In the genomic region with DNA sequence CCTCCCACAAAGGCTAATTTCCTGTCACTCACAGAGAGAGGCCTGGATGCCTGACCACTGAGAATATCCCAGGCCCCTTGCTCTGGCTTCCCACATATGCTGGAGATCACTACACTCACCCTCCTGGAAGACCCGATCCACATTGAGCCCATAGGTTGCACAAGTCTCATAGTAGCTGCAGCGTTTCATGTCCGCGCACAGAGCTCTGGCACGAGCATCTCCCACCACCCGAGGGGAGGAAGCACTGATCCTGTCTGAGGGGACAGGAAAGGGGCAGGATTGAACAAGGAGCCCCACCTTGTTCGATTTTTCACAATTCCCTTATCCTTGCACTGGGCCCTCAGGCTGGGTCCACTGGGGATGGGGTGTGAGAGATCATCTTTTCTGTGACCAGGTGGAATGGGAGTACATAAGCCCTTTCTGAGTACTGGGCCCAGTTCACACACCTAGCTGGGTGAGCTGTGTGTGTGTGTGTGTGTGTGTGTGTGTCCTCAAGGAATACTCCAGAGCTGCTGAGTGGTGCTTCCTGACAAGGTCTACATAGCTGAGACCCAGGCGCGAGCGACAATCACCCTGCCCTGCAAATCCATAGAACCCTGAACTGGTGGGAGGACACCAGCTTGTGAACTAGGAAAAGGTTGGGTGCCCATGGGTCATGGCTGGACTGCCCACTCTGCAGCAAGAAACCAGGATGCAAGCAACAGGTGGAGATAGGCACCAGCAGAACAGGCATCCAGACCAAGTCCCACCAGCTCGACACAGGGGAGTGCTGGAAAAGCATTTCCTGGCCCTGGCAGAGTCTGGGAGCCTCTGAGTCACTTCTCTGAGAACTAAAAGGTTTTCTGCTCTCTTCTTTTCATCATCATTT, we compare ENCODE assay signal across 16 cellular contexts. TPM values are rescaled to one million over a fixed set of nuclear protein-coding genes. Genes with fewer than 3 reads are reported as not detected.
DNase-seq lines count a peak whose midpoint lies in the region; ATAC-seq and TF ChIP-seq lines count a peak whose summit lies in the region.
"Had no signal": no experiment of that assay in that cellular context is flagged by ENCODE, and none has a peak within 500 bp of the region (broad histone marks: within the 10 kb centered on the region; RNA-seq: fewer than 3 reads in every experiment).

No MANE protein-coding gene starts in this region.

- peaks cover 29% of the 10 kb centered on the region for H3K36me3 Mint-ChIP-seq in activated CD8-positive, alpha-beta T cell treated with anti-CD3 and anti-CD28 coated beads for 36 hours (ENCODE audit: low read depth)
- H3K36me3 Mint-ChIP-seq in activated CD8-positive, alpha-beta T cell treated with anti-CD3 and anti-CD28 coated beads, Interleukin-2, amount 10 ng/mL, durations not matched to agents 7 days and 5 days (ENCODE audit: low read depth): peaks cover 69% of the 10 kb centered on the region
- H3K36me3 Mint-ChIP-seq in CD14-positive monocyte: peaks cover 64 to 73% of the 10 kb centered on the region in 2 donors
- peaks cover 14% of the 10 kb centered on the region for H3K36me3 Mint-ChIP-seq in T-helper 17 cell (ENCODE audit: low read depth)
- peaks cover 21% of the 10 kb centered on the region for H3K36me3 Mint-ChIP-seq in glutamatergic neuron (ENCODE audit: unreplicated experiment)

- H3K9me3 Mint-ChIP-seq in activated CD8-positive, alpha-beta T cell treated with anti-CD3 and anti-CD28 coated beads for 36 hours: no peaks in the 10 kb centered on the region
- no peaks in the 10 kb centered on the region for H3K9me3 Mint-ChIP-seq in activated CD8-positive, alpha-beta T cell treated with anti-CD3 and anti-CD28 coated beads, Interleukin-2, amount 10 ng/mL, durations not matched to agents 7 days and 5 days (ENCODE audit: insufficient read depth)
- peaks cover 0 to 2% (median 0%) of the 10 kb centered on the region in 7 donors for H3K9me3 Mint-ChIP-seq in CD14-positive monocyte
- peaks cover 13% of the 10 kb centered on the region for H3K9me3 Mint-ChIP-seq in glutamatergic neuron (ENCODE audit: unreplicated experiment)

- no peak overlapping the region for H3K4me3 Mint-ChIP-seq in activated CD8-positive, alpha-beta T cell treated with anti-CD3 and anti-CD28 coated beads for 36 hours
- H3K4me3 Mint-ChIP-seq in activated CD8-positive, alpha-beta T cell treated with anti-CD3 and anti-CD28 coated beads, Interleukin-2, amount 10 ng/mL, durations not matched to agents 7 days and 5 days: no peak overlapping the region
- no peak overlapping the region for H3K4me3 Mint-ChIP-seq in CD14-positive monocyte
- peak overlapping the region; percentile 33 for H3K4me3 Mint-ChIP-seq in T-helper 17 cell
- no peak overlapping the region for H3K4me3 Mint-ChIP-seq in glutamatergic neuron (ENCODE audit: unreplicated experiment)

- H3K27ac Mint-ChIP-seq in activated CD8-positive, alpha-beta T cell treated with anti-CD3 and anti-CD28 coated beads for 36 hours: peak overlapping the region; percentile 5
- no peak overlapping the region for H3K27ac Mint-ChIP-seq in activated CD8-positive, alpha-beta T cell treated with anti-CD3 and anti-CD28 coated beads, Interleukin-2, amount 10 ng/mL, durations not matched to agents 7 days and 5 days
- H3K27ac Mint-ChIP-seq in CD14-positive monocyte (peak overlapping the region in 3 of 7 donors; percentile 21 to 42 (median 21)), T-helper 17 cell (peak overlapping the region; percentile 78), glutamatergic neuron (ENCODE audit: unreplicated experiment) (no peak overlapping the region)

- no peaks in the 10 kb centered on the region for H3K27me3 Mint-ChIP-seq in activated CD8-positive, alpha-beta T cell treated with anti-CD3 and anti-CD28 coated beads for 36 hours
- H3K27me3 Mint-ChIP-seq in activated CD8-positive, alpha-beta T cell treated with anti-CD3 and anti-CD28 coated beads, Interleukin-2, amount 10 ng/mL, durations not matched to agents 7 days and 5 days (ENCODE audit: low read depth): no peaks in the 10 kb centered on the region
- H3K27me3 Mint-ChIP-seq in CD14-positive monocyte (ENCODE audit: low read depth in 3 of 3) (peaks cover 0 to 1% (median 0%) of the 10 kb centered on the region in 3 donors), T-helper 17 cell (no peaks in the 10 kb centered on the region), glutamatergic neuron (ENCODE audit: unreplicated experiment) (peaks cover 36% of the 10 kb centered on the region)

- TF ChIP-seq CTCF in activated CD8-positive, alpha-beta T cell treated with anti-CD3 and anti-CD28 coated beads for 36 hours (IDR thresholded peaks at IDR 0.05): no peak
- TF ChIP-seq CTCF in CD14-positive monocyte (IDR thresholded peaks at IDR 0.05) (no peak), glutamatergic neuron (IDR thresholded peaks at IDR 0.05; ENCODE audit: partially characterized antibody, unreplicated experiment) (no peak), RWPE1 (conservative IDR thresholded peaks at IDR 0.05; ENCODE audit: low read depth) (no peak)

- POLR2A ChIA-PET in activated CD8-positive, alpha-beta T cell treated with anti-CD3 and anti-CD28 coated beads for 36 hours (lab: Charles Lee): interaction anchor here (1.0 to 1.4 kb wide), 3 partner anchors 9 to 12 kb away, joined by 3 to 6 read pairs (median 3); partner anchors contain the start of gene TSPAN31
- POLR2A ChIA-PET in activated CD8-positive, alpha-beta T cell treated with anti-CD3 and anti-CD28 coated beads, Interleukin-2, amount 10 ng/mL, durations not matched to agents 7 days and 5 days (lab: Charles Lee): interaction anchor here (1.7 to 2.0 kb wide), 2 partner anchors 10 to 16 kb away, joined by 4 to 5 read pairs; no protein-coding TSS in a partner anchor
- POLR2A ChIA-PET in RWPE1 (lab: Yijun Ruan, JAX; ENCODE audit: low non-redundant PET): no interaction called here

- CTCF ChIA-PET in activated CD8-positive, alpha-beta T cell treated with anti-CD3 and anti-CD28 coated beads for 36 hours (lab: Charles Lee): interaction anchor here (0.7 to 2.8 kb wide), 6 partner anchors 9 to 149 kb away, joined by 3 to 8 read pairs (median 3); no protein-coding TSS in a partner anchor
- CTCF ChIA-PET in activated CD8-positive, alpha-beta T cell treated with anti-CD3 and anti-CD28 coated beads, Interleukin-2, amount 10 ng/mL, durations not matched to agents 7 days and 5 days (lab: Charles Lee): interaction anchor here (0.6 kb wide), 1 partner anchor 281 kb away, joined by 3 read pairs; no protein-coding TSS in a partner anchor
- CTCF ChIA-PET in RWPE1 (lab: Yijun Ruan, JAX): interaction anchor here (0.7 kb wide), 1 partner anchor 23 kb away, joined by 3 read pairs; no protein-coding TSS in a partner anchor

- H3K4me1 Mint-ChIP-seq in activated CD8-positive, alpha-beta T cell treated with anti-CD3 and anti-CD28 coated beads for 36 hours (ENCODE audit: low read depth): peaks cover 7% of the 10 kb centered on the region
- H3K4me1 Mint-ChIP-seq in activated CD8-positive, alpha-beta T cell treated with anti-CD3 and anti-CD28 coated beads, Interleukin-2, amount 10 ng/mL, durations not matched to agents 7 days and 5 days (ENCODE audit: low read depth): peaks cover 8% of the 10 kb centered on the region
- H3K4me1 Mint-ChIP-seq in CD14-positive monocyte (no peaks in the 10 kb centered on the region), T-helper 17 cell (peaks cover 25% of the 10 kb centered on the region), glutamatergic neuron (ENCODE audit: low read depth, unreplicated experiment) (peaks cover 19% of the 10 kb centered on the region)

- no peak for ATAC-seq in activated CD8-positive, alpha-beta T cell treated with anti-CD3 and anti-CD28 coated beads for 36 hours
- no peak for ATAC-seq in activated CD8-positive, alpha-beta T cell treated with anti-CD3 and anti-CD28 coated beads, Interleukin-2, amount 10 ng/mL, durations not matched to agents 7 days and 5 days
- no peak for ATAC-seq in T-helper 17 cell
- ATAC-seq: HepG2, Right ventricle myocardium inferior had no signal

- no peak for DNase-seq in activated CD8-positive, alpha-beta T cell treated with anti-CD3 and anti-CD28 coated beads for 36 hours
- no peak for DNase-seq in activated CD8-positive, alpha-beta T cell treated with anti-CD3 and anti-CD28 coated beads, Interleukin-2, amount 10 ng/mL, durations not matched to agents 7 days and 5 days
- DNase-seq in CD14-positive monocyte (ENCODE audit: low spot score) (peak; percentile 27), T-helper 17 cell (no peak), islet precursor cell (peak; percentile 61), superior temporal gyrus (ENCODE audit: extremely low spot score) (no peak), glutamatergic neuron (no peak), RWPE1 (ENCODE audit: low spot score) (no peak)
- DNase-seq: DMS79, GDM1, Karpas-422, MM.1S, NCI-H1105 treated with DMSO at 0.1 percent for 48 hours, NCI-H187 had no signal

- no peaks in the 10 kb centered on the region for H3K9me3 ChIP-seq in T-helper 17 cell (ENCODE audit: control insufficient read depth, low read length, poor library complexity, severe bottlenecking)

- H3K27ac ChIP-seq in RWPE1: no peak overlapping the region

- intact Hi-C loops in activated CD8-positive, alpha-beta T cell treated with anti-CD3 and anti-CD28 coated beads for 36 hours (cut with micrococcal nuclease): no loop called here
- intact Hi-C loops in CD14-positive monocyte (cut with micrococcal nuclease): no loop called here

RNA-seq across cellular contexts. Expression of gene AGAP2, which starts 5.6 kb away (rescaled TPM):
- 10 to 100 TPM; 22.4 TPM for total RNA-seq in activated CD8-positive, alpha-beta T cell treated with anti-CD3 and anti-CD28 coated beads for 36 hours
- 10 to 100 TPM; 68.6 to 72.5 TPM for total RNA-seq in activated CD8-positive, alpha-beta T cell treated with anti-CD3 and anti-CD28 coated beads, Interleukin-2, amount 10 ng/mL, durations not matched to agents 7 days and 5 days
- polyA plus RNA-seq in CD14-positive monocyte: under 1 TPM; 0.20 to 0.65 TPM
- total RNA-seq in T-helper 17 cell: 10 to 100 TPM; 46.5 to 57.6 TPM
- 45.5 TPM for total RNA-seq in glutamatergic neuron (ENCODE audit: unreplicated experiment)

RNA-seq across cellular contexts. Expression of gene TSPAN31, which starts 11.9 kb away (rescaled TPM):
- total RNA-seq in activated CD8-positive, alpha-beta T cell treated with anti-CD3 and anti-CD28 coated beads for 36 hours: 1 to 10 TPM; 6.9 to 7.5 TPM
- 10 to 100 TPM; 12.9 to 13.3 TPM for total RNA-seq in activated CD8-positive, alpha-beta T cell treated with anti-CD3 and anti-CD28 coated beads, Interleukin-2, amount 10 ng/mL, durations not matched to agents 7 days and 5 days
- 10 to 100 TPM; 43.0 to 48.1 TPM for polyA plus RNA-seq in CD14-positive monocyte
- total RNA-seq in T-helper 17 cell (10 to 100 TPM in 1 of 2 donors, 1 to 10 TPM in 1; 9.6 to 11.8 TPM), glutamatergic neuron (ENCODE audit: unreplicated experiment) (27.2 TPM)

RNA-seq across cellular contexts. Expression of gene CDK4, which starts 19.1 kb away (rescaled TPM):
- total RNA-seq in activated CD8-positive, alpha-beta T cell treated with anti-CD3 and anti-CD28 coated beads for 36 hours: 100 to 1,000 TPM; 218 to 221 TPM
- 100 to 1,000 TPM; 132 to 146 TPM for total RNA-seq in activated CD8-positive, alpha-beta T cell treated with anti-CD3 and anti-CD28 coated beads, Interleukin-2, amount 10 ng/mL, durations not matched to agents 7 days and 5 days
- 10 to 100 TPM; 27.4 to 38.4 TPM for polyA plus RNA-seq in CD14-positive monocyte
- 10 to 100 TPM; 20.8 to 21.3 TPM for total RNA-seq in T-helper 17 cell
- total RNA-seq in glutamatergic neuron (ENCODE audit: unreplicated experiment): 123 TPM

RNA-seq across cellular contexts. Expression of gene MARCHF9, which starts 21.9 kb away (rescaled TPM):
- total RNA-seq in activated CD8-positive, alpha-beta T cell treated with anti-CD3 and anti-CD28 coated beads for 36 hours: 10 to 100 TPM; 23.4 to 24.3 TPM
- total RNA-seq in activated CD8-positive, alpha-beta T cell treated with anti-CD3 and anti-CD28 coated beads, Interleukin-2, amount 10 ng/mL, durations not matched to agents 7 days and 5 days: 10 to 100 TPM; 23.6 to 24.4 TPM
- under 1 TPM; 0.14 to 0.23 TPM for polyA plus RNA-seq in CD14-positive monocyte
- total RNA-seq in T-helper 17 cell (10 to 100 TPM; 45.3 to 62.4 TPM), glutamatergic neuron (ENCODE audit: unreplicated experiment) (26.7 TPM)

RNA-seq across cellular contexts. Expression of gene CYP27B1, which starts 33.9 kb away (rescaled TPM):
- total RNA-seq in activated CD8-positive, alpha-beta T cell treated with anti-CD3 and anti-CD28 coated beads for 36 hours: 1 to 10 TPM; 7.6 to 7.9 TPM
- total RNA-seq in activated CD8-positive, alpha-beta T cell treated with anti-CD3 and anti-CD28 coated beads, Interleukin-2, amount 10 ng/mL, durations not matched to agents 7 days and 5 days: 1 to 10 TPM; 2.3 to 2.6 TPM
- polyA plus RNA-seq in CD14-positive monocyte: not detected
- total RNA-seq in T-helper 17 cell (1 to 10 TPM; 1.4 to 1.7 TPM), glutamatergic neuron (ENCODE audit: unreplicated experiment) (1.7 TPM)

Comparison
In these comparisons a context has a peak if more than half of its experiments do, and no peak if none do; other contexts are left out.
1. H3K27ac Mint-ChIP-seq: peak in activated CD8-positive, alpha-beta T cell treated with anti-CD3 and anti-CD28 coated beads for 36 hours (single experiment) and T-helper 17 cell (single experiment); none in activated CD8-positive, alpha-beta T cell treated with anti-CD3 and anti-CD28 coated beads, Interleukin-2, amount 10 ng/mL, durations not matched to agents 7 days and 5 days (single experiment) and glutamatergic neuron (single experiment).
2. DNase-seq: peak in CD14-positive monocyte (single experiment) and islet precursor cell (single experiment); none in activated CD8-positive, alpha-beta T cell treated with anti-CD3 and anti-CD28 coated beads for 36 hours (single experiment), activated CD8-positive, alpha-beta T cell treated with anti-CD3 and anti-CD28 coated beads, Interleukin-2, amount 10 ng/mL, durations not matched to agents 7 days and 5 days (single experiment), T-helper 17 cell (0 of 3), superior temporal gyrus (single experiment), glutamatergic neuron (single experiment) and RWPE1 (single experiment).